Comparison of ENCODE assay signal across 26 cellular contexts in genomic region chr2:175068534-175068933, GRCh38.
DNase-seq lines count a peak whose midpoint lies in the region; ATAC-seq, FAIRE-seq and TF ChIP-seq lines count a peak whose summit lies in the region.
"Had no signal": no experiment of that assay in that cellular context is flagged by ENCODE, and none has a peak within 500 bp of the region (broad histone marks: within the 10 kb centered on the region; RNA-seq: fewer than 3 reads in every experiment).

No MANE protein-coding gene starts in this region.

- no peak overlapping the region for H3K4me3 Mint-ChIP-seq in H9
- H3K4me3 Mint-ChIP-seq: CD14-positive monocyte; CD4-positive, alpha-beta memory T cell; CD4-positive, CD25-positive, alpha-beta regulatory T cell; CD8-positive, alpha-beta memory T cell had no signal

- CTCF ChIA-PET in HepG2 (lab: Yijun Ruan, JAX; ENCODE audit: low intra/inter-chr PET ratio, low total read pairs), result no interaction called here
- CTCF ChIA-PET in PC-9 (lab: Charles Lee), result no interaction called here
- CTCF ChIA-PET in K562 (lab: Yijun Ruan, JAX; ENCODE audit: low intra/inter-chr PET ratio), result no interaction called here

- H4K5ac ChIP-seq in H9 (ENCODE audit: insufficient read length, low read depth, low read length), result no peak overlapping the region

- H3F3A ChIP-seq in PC-9 (ENCODE audit: insufficient read depth, low read depth), result peaks cover 4% of the 10 kb centered on the region; the same call in 1 of the 2 replicates

- FAIRE-seq in HepG2 (lab: Jason Lieb, UNC) (no peak), K562 (lab: Jason Lieb, UNC) (no peak), islet of Langerhans (lab: Jason Lieb, UNC) (peak; percentile 5), kidney (lab: Jason Lieb, UNC) (no peak)
- FAIRE-seq: GM12891, GM19239 had no signal

- 96% methylated on average over 1 of the region's 1 CpG for WGBS in HepG2 (ENCODE audit: low lambda C conversion rate)
- WGBS in right lobe of liver (ENCODE audit: insufficient coverage, low coverage, low lambda C conversion rate, missing lambda C conversion rate), result 100% methylated on average over 1 of the region's 1 CpG
- 83% methylated on average over 1 of the region's 1 CpG for WGBS in K562 (ENCODE audit: insufficient coverage, low coverage, missing lambda C conversion rate)
- no CpG with 5 or more reads among the region's 1 CpG for WGBS in H9 (ENCODE audit: extremely low coverage, insufficient read length, low lambda C conversion rate)
- 88 to 97% (median 92%) methylated on average over 1 of the region's 1 CpG for WGBS in adrenal gland, 4 donors

- H4K20me1 ChIP-seq in HepG2 (ENCODE audit: insufficient read depth, low read length) (no peaks in the 10 kb centered on the region), PC-9 (ENCODE audit: insufficient read depth) (no peaks in the 10 kb centered on the region), K562 (replicated peaks; ENCODE audit: control insufficient read depth, insufficient read depth, low read length) (no peaks in the 10 kb centered on the region), H9 (ENCODE audit: control insufficient read depth, insufficient read depth, insufficient read length) (no peaks in the 10 kb centered on the region)
- H4K20me1 ChIP-seq: BLaER1 had no signal

- H3K9me3 ChIP-seq in HepG2 (ENCODE audit: low read length) (no peaks in the 10 kb centered on the region), right lobe of liver (no peaks in the 10 kb centered on the region), PC-9 (ENCODE audit: insufficient read depth, low read depth) (0 out of 2 replicates have a peak, but pooled peaks cover 2% of the 10 kb centered on the region), K562 (replicated peaks; ENCODE audit: control insufficient read depth, insufficient read depth, low read depth, low read length) (no peaks in the 10 kb centered on the region), kidney (ENCODE audit: control insufficient read depth in 1 of 2, low read length in 2 of 2) (no peaks in the 10 kb centered on the region), H9 (ENCODE audit: control insufficient read depth, low read depth, low read length) (no peaks in the 10 kb centered on the region), adrenal gland (replicated peaks in 1 of 3) (no peaks in the 10 kb centered on the region)
- H3K9me3 ChIP-seq: BE2C had no signal

- H4K91ac ChIP-seq in H9 (ENCODE audit: insufficient read length, low read depth, low read length), result no peak overlapping the region

- H3K4me3 ChIP-seq in HepG2 (replicated peaks in 1 of 3; ENCODE audit: insufficient read depth in 1 of 3, low read depth in 2 of 3, low read length in 3 of 3) (no peak overlapping the region), right lobe of liver (no peak overlapping the region), PC-9 (no peak overlapping the region), K562 (no peak overlapping the region), kidney (ENCODE audit: low read length in 2 of 2) (no peak overlapping the region), adrenal gland (no peak overlapping the region)
- H3K4me3 ChIP-seq: BLaER1 had no signal

- H3T11ph ChIP-seq in H9 (ENCODE audit: low read length), result no peak overlapping the region

- TF ChIP-seq POLR2A in HepG2 (IDR thresholded peaks at IDR 0.05; ENCODE audit: insufficient read depth in 1 of 2, low read depth in 2 of 2, low read length in 2 of 2), result no peak
- no peak for TF ChIP-seq POLR2A in right lobe of liver (IDR thresholded peaks at IDR 0.05)
- no peak for TF ChIP-seq POLR2A in K562 (conservative IDR thresholded peaks at IDR 0.05)
- no peak for TF ChIP-seq POLR2A in adrenal gland (IDR thresholded peaks at IDR 0.05)

- no peak overlapping the region for H4K8ac ChIP-seq in H9 (replicated peaks; ENCODE audit: insufficient read length, low read depth, low read length)

- peaks cover 0 to 3% of the 10 kb centered on the region in 2 experiments; a peak in 1 of 5 replicates for H3K9me3 Mint-ChIP-seq in H9
- H3K9me3 Mint-ChIP-seq: CD4-positive, alpha-beta memory T cell; CD4-positive, CD25-positive, alpha-beta regulatory T cell; CD8-positive, alpha-beta memory T cell had no signal

- H2BK12ac ChIP-seq in H9 (ENCODE audit: insufficient read length, low read depth, low read length), result no peak overlapping the region

- TF ChIP-seq EP300 in HepG2 (IDR thresholded peaks at IDR 0.05; ENCODE audit: low read depth in 2 of 2, low read length in 2 of 2), result no peak
- no peak for TF ChIP-seq EP300 in HepG2 (CRISPR knock-in tag; IDR thresholded peaks at IDR 0.05; ENCODE audit: borderline replicate concordance)
- TF ChIP-seq EP300 in K562 (IDR thresholded peaks at IDR 0.05; ENCODE audit: low read length), result no peak

- H3K23me2 ChIP-seq in H9 (ENCODE audit: insufficient read length, low read depth, low read length, poor library complexity, severe bottlenecking), result no peaks in the 10 kb centered on the region

- H3K27ac ChIP-seq in HepG2 (ENCODE audit: extremely low read length, insufficient read depth, low read length) (no peak overlapping the region), right lobe of liver (no peak overlapping the region), PC-9 (no peak overlapping the region), K562 (ENCODE audit: extremely low read depth, low read depth, low read length) (no peak overlapping the region), kidney (ENCODE audit: low read depth in 2 of 2, low read length in 2 of 2) (no peak overlapping the region), H9 (ENCODE audit: insufficient read length, low read depth, low read length) (no peak overlapping the region), adrenal gland (no peak overlapping the region)
- H3K27ac ChIP-seq: 22Rv1, BLaER1 had no signal

- peaks cover 4 to 18% of the 10 kb centered on the region in 2 experiments; a peak in 3 of 5 replicates for H3K36me3 ChIP-seq in HepG2 (replicated peaks in 1 of 2; ENCODE audit: control insufficient read depth in 1 of 2, insufficient read depth in 2 of 2, low read length in 2 of 2)
- H3K36me3 ChIP-seq in right lobe of liver, result peaks cover 0 to 5% (median 1%) of the 10 kb centered on the region in 4 donors
- peaks cover 4% of the 10 kb centered on the region for H3K36me3 ChIP-seq in PC-9 (ENCODE audit: low read depth)
- H3K36me3 ChIP-seq in K562 (ENCODE audit: control insufficient read depth, insufficient read depth, low read length), result peaks cover 37% of the 10 kb centered on the region
- H3K36me3 ChIP-seq in kidney (ENCODE audit: control insufficient read depth in 1 of 2, insufficient read depth in 2 of 2, low read length in 2 of 2), result peaks cover 0 to 4% of the 10 kb centered on the region in 2 donors
- H3K36me3 ChIP-seq in adrenal gland (replicated peaks in 1 of 2), result peaks cover 0 to 6% of the 10 kb centered on the region in 2 donors
- H3K36me3 ChIP-seq: BE2C had no signal

- H2AFZ ChIP-seq in HepG2 (ENCODE audit: low read length) (no peak overlapping the region), PC-9 (no peak overlapping the region), K562 (ENCODE audit: low read depth, low read length) (no peak overlapping the region), H9 (ENCODE audit: low read length) (no peak overlapping the region)

- no peak overlapping the region for H3K14ac ChIP-seq in H9 (ENCODE audit: insufficient read depth, low read length)

- H3K9me2 ChIP-seq in PC-9 (ENCODE audit: insufficient read depth), result no peaks in the 10 kb centered on the region; the same call in 1 of the 2 replicates

- no peak for ATAC-seq in HepG2
- ATAC-seq in right lobe of liver, result no peak
- no peak for ATAC-seq in K562

- H3K4me1 ChIP-seq in HepG2 (ENCODE audit: insufficient read depth, low read length) (peaks cover 9% of the 10 kb centered on the region), right lobe of liver (no peaks in the 10 kb centered on the region), PC-9 (replicated peaks; ENCODE audit: insufficient read depth) (no peaks in the 10 kb centered on the region), K562 (replicated peaks in 1 of 2; ENCODE audit: control insufficient read depth in 2 of 2, insufficient read depth in 2 of 2, low read length in 2 of 2) (no peaks in the 10 kb centered on the region), kidney (ENCODE audit: control insufficient read depth in 1 of 2, insufficient read depth in 1 of 2, low read depth in 1 of 2, low read length in 2 of 2) (no peaks in the 10 kb centered on the region), H9 (ENCODE audit: insufficient read depth, low read length) (no peaks in the 10 kb centered on the region), adrenal gland (replicated peaks in 1 of 2) (no peaks in the 10 kb centered on the region)
- H3K4me1 ChIP-seq: BE2C, BLaER1 had no signal

- POLR2A ChIA-PET in HepG2 (lab: Yijun Ruan, JAX), result no interaction called here
- POLR2A ChIA-PET in PC-9 (lab: Charles Lee; ENCODE audit: unreplicated experiment), result no interaction called here
- POLR2A ChIA-PET in K562 (lab: Yijun Ruan, JAX), result no interaction called here

- no peak overlapping the region for H2BK15ac ChIP-seq in H9 (ENCODE audit: low read depth, low read length)

- no peak overlapping the region for H2BK20ac ChIP-seq in H9 (ENCODE audit: low read depth, low read length, poor library complexity, severe bottlenecking)

- no peak overlapping the region for H2AK5ac ChIP-seq in H9 (ENCODE audit: insufficient read length, low read length)

- in situ Hi-C loops in HepG2 (cut with HindIII; ENCODE audit: extremely low pct_ligation_motif_present, low pct_unique_long_range_greater_than_20kb) (no loop called here), K562 (cut with MboI) (no loop called here)

- H2BK5ac ChIP-seq in H9 (ENCODE audit: insufficient read length, low read length), result no peak overlapping the region

- intact Hi-C loops in HepG2 (cut with micrococcal nuclease; ENCODE audit: unreplicated experiment), result no loop called here
- intact Hi-C loops in right lobe of liver (cut with DNase I), result no loop called here
- intact Hi-C loops in PC-9 (cut with micrococcal nuclease; ENCODE audit: unreplicated experiment), result no loop called here
- intact Hi-C loops in K562 (cut with micrococcal nuclease), result no loop called here
- intact Hi-C loops in kidney (cut with DNase I), result no loop called here
- intact Hi-C loops in adrenal gland (cut with DNase I), result no loop called here

- H3K9ac ChIP-seq in HepG2 (ENCODE audit: insufficient read depth, low read depth, low read length) (no peak overlapping the region), K562 (ENCODE audit: insufficient read depth in 1 of 2, low read depth in 2 of 2, low read length in 2 of 2) (no peak overlapping the region), kidney (ENCODE audit: low read length in 2 of 2) (no peak overlapping the region), H9 (ENCODE audit: extremely low read depth, insufficient read length, low read length) (no peak overlapping the region)
- H3K9ac ChIP-seq: BLaER1 had no signal

- DNase-seq in HepG2 (ENCODE audit: low spot score), result no peak
- no peak for DNase-seq in right lobe of liver
- DNase-seq in PC-9, result no peak
- DNase-seq in K562 (ENCODE audit: extremely low read depth in 1 of 4, low spot score in 3 of 4), result no peak
- DNase-seq in kidney, result no peak
- DNase-seq in H9, result no peak
- no peak for DNase-seq in adrenal gland
- DNase-seq: ACHN; BE2C; C1 segment of cervical spinal cord; CD4-positive, alpha-beta memory T cell; CD4-positive, CD25-positive, alpha-beta regulatory T cell; CD8-positive, alpha-beta memory T cell; DMS 273 treated with DMSO at 0.1 percent for 48 hours; DMS153; DMS53; DMS79; DND-41; EL; GDM1 had no signal

- H3K4me1 Mint-ChIP-seq in H9, result 0 out of 4 replicates have a peak, but pooled peaks cover 0 to 3% of the 10 kb centered on the region in 2 experiments
- H3K4me1 Mint-ChIP-seq: CD14-positive monocyte had no signal

- H3K79me1 ChIP-seq in H9 (ENCODE audit: insufficient read depth, low read depth, low read length, poor library complexity, severe bottlenecking), result no peaks in the 10 kb centered on the region

- H3K79me2 ChIP-seq in HepG2 (ENCODE audit: insufficient read depth, low read length) (no peaks in the 10 kb centered on the region), PC-9 (ENCODE audit: low read depth) (no peaks in the 10 kb centered on the region), K562 (ENCODE audit: control insufficient read depth, insufficient read depth, low read length) (no peaks in the 10 kb centered on the region), H9 (ENCODE audit: insufficient read depth, low read length) (no peaks in the 10 kb centered on the region)

- no peak overlapping the region for H3K56ac ChIP-seq in H9 (ENCODE audit: insufficient read length, low read depth, low read length)

- H3K9me1 ChIP-seq in K562 (ENCODE audit: control insufficient read depth, insufficient read depth, low read length), result no peaks in the 10 kb centered on the region

- H3K27ac Mint-ChIP-seq in H9, result no peak overlapping the region
- H3K27ac Mint-ChIP-seq: CD4-positive, alpha-beta memory T cell; CD8-positive, alpha-beta memory T cell had no signal

- peaks cover 13 to 35% (median 25%) of the 10 kb centered on the region in 3 experiments for H3K36me3 Mint-ChIP-seq in H9 (ENCODE audit: insufficient read depth in 1 of 3, low read depth in 3 of 3)

- BruUV-seq in HepG2 (replicated peaks; lab: Mats Ljungman, UMichigan) (TSS peak; percentile 4), PC-9 (replicated peaks; lab: Mats Ljungman, UMichigan) (TSS peak; percentile 13), K562 (replicated peaks; lab: Mats Ljungman, UMichigan) (TSS peak; percentile 10)

- TF ChIP-seq RAD21 in HepG2 (CRISPR knock-in tag; IDR thresholded peaks at IDR 0.05), result no peak
- no peak for TF ChIP-seq RAD21 in K562 (CRISPR knock-in tag; conservative IDR thresholded peaks at IDR 0.05 in 1 of 2, IDR thresholded peaks at IDR 0.05 in 1 of 2)

- H3K27me3 Mint-ChIP-seq in H9 (ENCODE audit: low read depth), result no peaks in the 10 kb centered on the region
- H3K27me3 Mint-ChIP-seq: CD4-positive, alpha-beta memory T cell; CD4-positive, CD25-positive, alpha-beta regulatory T cell; CD8-positive, alpha-beta memory T cell had no signal

- H3K27me3 ChIP-seq in HepG2 (ENCODE audit: control insufficient read depth in 1 of 2, insufficient read depth in 2 of 2, low read length in 2 of 2), result no peaks in the 10 kb centered on the region
- H3K27me3 ChIP-seq in right lobe of liver, result no peaks in the 10 kb centered on the region
- no peaks in the 10 kb centered on the region for H3K27me3 ChIP-seq in PC-9 (ENCODE audit: insufficient read depth, low read depth)
- H3K27me3 ChIP-seq in K562 (ENCODE audit: control insufficient read depth in 2 of 2, insufficient read depth in 2 of 2, low read length in 2 of 2), result no peaks in the 10 kb centered on the region
- no peaks in the 10 kb centered on the region for H3K27me3 ChIP-seq in H9 (ENCODE audit: insufficient read depth, low read length)
- no peaks in the 10 kb centered on the region for H3K27me3 ChIP-seq in adrenal gland
- H3K27me3 ChIP-seq: BE2C, BLaER1 had no signal

- no peak overlapping the region for H3K23ac ChIP-seq in H9 (ENCODE audit: insufficient read length, low read depth, low read length)

- H3K4ac ChIP-seq in H9 (ENCODE audit: low read depth, low read length), result no peak overlapping the region

- no peak overlapping the region for H2BK120ac ChIP-seq in H9 (ENCODE audit: low read depth, low read length, poor library complexity, severe bottlenecking)

- H3K4me2 ChIP-seq in HepG2 (ENCODE audit: low read depth, low read length), result no peak overlapping the region
- H3K4me2 ChIP-seq in PC-9, result no peak overlapping the region
- H3K4me2 ChIP-seq in K562 (ENCODE audit: insufficient read depth, low read length), result no peak overlapping the region
- H3K4me2 ChIP-seq in H9 (ENCODE audit: insufficient read depth, insufficient read length, low read length), result no peak overlapping the region
- H3K4me2 ChIP-seq: BLaER1 had no signal

- H3K18ac ChIP-seq in H9 (ENCODE audit: insufficient read length, low read depth, low read length), result no peak overlapping the region

- TF ChIP-seq CTCF in HepG2 (CRISPR knock-in tag; IDR thresholded peaks at IDR 0.05) (no peak), right lobe of liver (IDR thresholded peaks at IDR 0.05) (no peak), PC-9 (conservative IDR thresholded peaks at IDR 0.05) (no peak), K562 (IDR thresholded peaks at IDR 0.05 in 2 of 3, conservative IDR thresholded peaks at IDR 0.05 in 1 of 3; ENCODE audit: insufficient read depth in 2 of 3, low read depth in 1 of 3, low read length in 3 of 3) (no peak), kidney (IDR thresholded peaks at IDR 0.05; ENCODE audit: borderline replicate concordance, extremely low read depth, insufficient read depth) (no peak), H9 (conservative IDR thresholded peaks at IDR 0.05) (no peak), adrenal gland (IDR thresholded peaks at IDR 0.05) (no peak)

Comparison
In these comparisons a context has a peak if more than half of its experiments do, and no peak if none do; other contexts are left out.
1. Of the 241 proteins assayed by ChIP-seq in both HepG2 and K562: peak only in HepG2: none; only in K562: MAFF and MAFG; in both: none; in neither: 238; mixed calls (peak in some experiments, not most) for 1.